Comparison of ENCODE assay signal across 25 cellular contexts in genomic region chr4:43374352-43374751, GRCh38.
"Had no signal": no experiment of that assay in that cellular context is flagged by ENCODE, and none has a peak within 500 bp of the region (broad histone marks: within the 10 kb centered on the region; RNA-seq: fewer than 3 reads in every experiment).

No MANE protein-coding gene starts in this region.

- H3K4me1 Mint-ChIP-seq: activated naive CD8-positive, alpha-beta T cell treated with anti-CD3 and anti-CD28 coated beads, Interleukin-2, amount 10 ng/mL, durations not matched to agents 7 days and 5 days; central memory CD8-positive, alpha-beta T cell; nephron had no signal

- H3K4me3 Mint-ChIP-seq: activated naive CD4-positive, alpha-beta T cell treated with anti-CD3 and anti-CD28 coated beads for 36 hours; activated naive CD8-positive, alpha-beta T cell treated with anti-CD3 and anti-CD28 coated beads, Interleukin-2, amount 10 ng/mL, durations not matched to agents 7 days and 5 days; central memory CD8-positive, alpha-beta T cell; nephron; stimulated activated naive CD8-positive, alpha-beta T cell treated with anti-CD3 and anti-CD28 coated beads, Interleukin-15, Interleukin-2, amounts not matched to agents 100 ng/mL and 50 ng/mL, for 24 hours; T-helper 1 cell treated with Interleukin-12 subunit alpha and Interleukin-12 subunit beta and Interleukin-4 antibody, amounts not matched to agents 30 μg/mL and 1 μg/mL, for 36 hours; type B pancreatic cell had no signal

- H3K4me1 ChIP-seq: colonic mucosa, uterus had no signal

- H3K36me3 ChIP-seq: colonic mucosa, uterus had no signal

- H3K4me3 ChIP-seq: colonic mucosa, dorsolateral prefrontal cortex, uterus had no signal

- H3K27ac Mint-ChIP-seq: activated naive CD4-positive, alpha-beta T cell treated with anti-CD3 and anti-CD28 coated beads for 36 hours; activated naive CD8-positive, alpha-beta T cell treated with anti-CD3 and anti-CD28 coated beads, Interleukin-2, amount 10 ng/mL, durations not matched to agents 7 days and 5 days; nephron; stimulated activated naive CD8-positive, alpha-beta T cell treated with anti-CD3 and anti-CD28 coated beads, Interleukin-15, Interleukin-2, amounts not matched to agents 100 ng/mL and 50 ng/mL, for 24 hours; T-helper 1 cell treated with Interleukin-12 subunit alpha and Interleukin-12 subunit beta and Interleukin-4 antibody, amounts not matched to agents 30 μg/mL and 1 μg/mL, for 36 hours; type B pancreatic cell had no signal

- H3K36me3 Mint-ChIP-seq: activated naive CD8-positive, alpha-beta T cell treated with anti-CD3 and anti-CD28 coated beads, Interleukin-2, amount 10 ng/mL, durations not matched to agents 7 days and 5 days; type B pancreatic cell had no signal

- H3K9me3 Mint-ChIP-seq: nephron, type B pancreatic cell had no signal

- ATAC-seq: activated CD4-positive, CD25-positive, alpha-beta regulatory T cell treated with anti-CD3 and anti-CD28 coated beads, Interleukin-2, amount 50 U/mL, for 24 hours; left cardiac atrium; left ventricle myocardium superior; right cardiac atrium had no signal

- H3K27me3 ChIP-seq: colonic mucosa, dorsolateral prefrontal cortex, uterus had no signal

- DNase-seq: activated CD4-positive, alpha-beta T cell treated with anti-CD3 and anti-CD28 coated beads for 48 hours; activated CD4-positive, alpha-beta T cell treated with anti-CD3 and anti-CD28 coated beads, Interleukin-2, amount 50 U/mL, for 48 hours; activated CD8-positive, alpha-beta memory T cell treated with anti-CD3 and anti-CD28 coated beads for 24 hours; activated effector memory CD4-positive, alpha-beta T cell treated with Interleukin-2 at 50 U/mL for 16 hours; activated naive CD4-positive, alpha-beta T cell treated with anti-CD3 and anti-CD28 coated beads for 36 hours; activated naive CD8-positive, alpha-beta T cell treated with anti-CD3 and anti-CD28 coated beads, Interleukin-2, amount 10 ng/mL, durations not matched to agents 7 days and 5 days; amniotic stem cell; colonic mucosa; dorsolateral prefrontal cortex; effector memory CD4-positive, alpha-beta T cell; glutamatergic neuron; left cardiac atrium; left ventricle myocardium superior; posterior cingulate gyrus; right cardiac atrium; stimulated activated CD4-positive, alpha-beta T cell treated with anti-CD3 and anti-CD28 coated beads, Interleukin-4, amount 100 ng/mL, for 1 hour; T-helper 9 cell; uterus had no signal

- H3K27me3 Mint-ChIP-seq: activated naive CD8-positive, alpha-beta T cell treated with anti-CD3 and anti-CD28 coated beads, Interleukin-2, amount 10 ng/mL, durations not matched to agents 7 days and 5 days; central memory CD8-positive, alpha-beta T cell; stimulated activated naive CD8-positive, alpha-beta T cell treated with anti-CD3 and anti-CD28 coated beads, Interleukin-15, Interleukin-2, amounts not matched to agents 100 ng/mL and 50 ng/mL, for 24 hours; type B pancreatic cell had no signal

- H3K9me3 ChIP-seq: colonic mucosa, uterus had no signal

- H3K27ac ChIP-seq: colonic mucosa, uterus, VCaP had no signal
